In the genomic region with DNA sequence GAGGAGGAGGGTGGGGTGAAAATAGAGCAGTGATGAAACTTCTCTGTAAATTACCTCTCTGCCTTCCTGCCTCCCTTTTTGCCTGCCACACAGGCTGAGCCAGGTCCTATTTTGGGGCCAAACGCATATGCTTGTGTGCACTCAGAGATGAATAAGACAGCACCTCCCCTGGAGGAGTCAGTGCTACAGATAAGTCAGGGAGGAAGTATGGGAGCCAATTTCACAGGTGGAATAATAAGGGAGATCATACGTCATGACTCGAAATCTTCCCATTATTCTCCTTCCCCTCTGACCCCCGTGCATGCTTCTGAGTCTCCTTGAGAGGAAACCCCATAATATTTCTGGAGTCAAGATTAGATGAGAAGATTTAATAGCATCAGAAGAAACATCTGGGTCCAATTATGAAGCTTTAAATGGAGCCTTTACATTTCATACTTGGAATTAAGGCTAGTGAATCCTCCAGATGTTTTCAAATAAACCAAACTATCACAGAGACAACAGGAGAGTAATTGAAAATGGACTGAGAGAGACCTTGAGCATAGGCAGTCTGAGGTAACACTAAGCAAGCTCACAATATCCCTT, we compare ENCODE assay signal across 19 cellular contexts. TPM values are rescaled to one million over a fixed set of nuclear protein-coding genes. Genes with fewer than 3 reads are reported as not detected.
DNase-seq lines count a peak whose midpoint lies in the region; ATAC-seq and TF ChIP-seq lines count a peak whose summit lies in the region.
"Had no signal": no experiment of that assay in that cellular context is flagged by ENCODE, and none has a peak within 500 bp of the region (broad histone marks: within the 10 kb centered on the region; RNA-seq: fewer than 3 reads in every experiment).

No MANE protein-coding gene starts in this region.

- H3K4me3 ChIP-seq in A673 (ENCODE audit: low read depth, low read length, poor library complexity, severe bottlenecking): no peak overlapping the region
- no peak overlapping the region for H3K4me3 ChIP-seq in HFF-Myc (replicated peaks; ENCODE audit: low read depth, low read length)
- no peak overlapping the region for H3K4me3 ChIP-seq in fibroblast of mammary gland (ENCODE audit: control insufficient read depth, low read depth, low read length)
- H3K4me3 ChIP-seq: BLaER1 treated with 17β-estradiol and CSF1 and Interleukin-3, amounts not matched to agents 10 nM and 100 nM had no signal

- H3K27ac ChIP-seq in A673 (ENCODE audit: low read depth, low read length, poor library complexity, severe bottlenecking): peak overlapping the region; percentile 48
- H3K27ac ChIP-seq: BLaER1 treated with 17β-estradiol and CSF1 and Interleukin-3, amounts not matched to agents 10 nM and 100 nM had no signal

- POLR2A ChIA-PET in A673 (lab: Charles Lee; ENCODE audit: low non-redundant PET): no interaction called here
- POLR2A ChIA-PET in T-cell (lab: Charles Lee): no interaction called here

- DNase-seq in A673 (ENCODE audit: low spot score): peak; percentile 52
- peak; percentile 85 for DNase-seq in HFF-Myc (ENCODE audit: extremely low read depth, low read depth)
- peak; percentile 34 for DNase-seq in fibroblast of mammary gland (ENCODE audit: low read depth)
- no peak for DNase-seq in cardiac septum (ENCODE audit: low spot score)
- no peak for DNase-seq in Right ventricle myocardium superior
- DNase-seq in T-cell: no peak
- DNase-seq: 8988T; Calu3; CD8-positive, alpha-beta T cell; NCI-H1048; NCI-H1436 treated with DMSO at 0.1 percent for 48 hours; NCI-H2029 treated with DMSO at 0.1 percent for 48 hours; NCI-H2171; NCI-H446 treated with DMSO at 0.1 percent for 48 hours; NCI-H69; SHP77 had no signal

- peaks cover 4% of the 10 kb centered on the region for H3K36me3 Mint-ChIP-seq in T-cell
- H3K36me3 Mint-ChIP-seq: CD8-positive, alpha-beta T cell had no signal

- BruUV-seq in A673 (replicated peaks; lab: Mats Ljungman, UMichigan): no TSS peak

- peaks cover 13% of the 10 kb centered on the region for H3K4me1 ChIP-seq in A673 (ENCODE audit: insufficient read depth, low read length, poor library complexity, severe bottlenecking)

- ATAC-seq in SK-N-SH treated with all-trans-retinoic acid at 6 μM for 48 hours (0 out of 3 replicates have a peak, but pooled peaks have one; percentile 28), HG02763 (IDR thresholded peaks at IDR 0.05; ENCODE audit: unreplicated experiment) (no peak), Right ventricle myocardium superior (ENCODE audit: poor library complexity) (no peak), T-cell (replicated peaks in 1 of 4) (no peak)
- ATAC-seq: CD8-positive, alpha-beta T cell had no signal

- H3K4me3 Mint-ChIP-seq in T-cell: no peak overlapping the region
- H3K4me3 Mint-ChIP-seq: CD8-positive, alpha-beta T cell had no signal

- H3K27me3 ChIP-seq in A673 (replicated peaks; ENCODE audit: insufficient read depth, low read depth, low read length, poor library complexity): no peaks in the 10 kb centered on the region
- H3K27me3 ChIP-seq: BLaER1 treated with 17β-estradiol and CSF1 and Interleukin-3, amounts not matched to agents 10 nM and 100 nM had no signal

- no peak for TF ChIP-seq CTCF in A673 (conservative IDR thresholded peaks at IDR 0.05; ENCODE audit: low read depth, low read length)
- TF ChIP-seq CTCF in HFF-Myc (IDR thresholded peaks at IDR 0.05; ENCODE audit: low read depth, low read length, missing control alignments): no peak
- no peak for TF ChIP-seq CTCF in fibroblast of mammary gland (conservative IDR thresholded peaks at IDR 0.05; ENCODE audit: control insufficient read depth, insufficient read depth, low read depth, low read length)

- H3K36me3 ChIP-seq in A673 (ENCODE audit: insufficient read depth, low read length, poor library complexity, severe bottlenecking): no peaks in the 10 kb centered on the region

- no peaks in the 10 kb centered on the region for H3K9me3 ChIP-seq in A673 (ENCODE audit: low read depth, low read length, poor library complexity, severe bottlenecking)

- CTCF ChIA-PET in A673 (lab: Charles Lee) (no interaction called here), T-cell (lab: Charles Lee) (no interaction called here)

- H3K27me3 Mint-ChIP-seq in T-cell: peaks cover 0 to 6% of the 10 kb centered on the region in 2 donors

- peaks cover 21 to 26% (median 21%) of the 10 kb centered on the region in 3 donors for H3K4me1 Mint-ChIP-seq in T-cell

- peaks cover 0 to 4% (median 0%) of the 10 kb centered on the region in 3 donors for H3K9me3 Mint-ChIP-seq in T-cell

- H3K27ac Mint-ChIP-seq in T-cell: no peak overlapping the region
- H3K27ac Mint-ChIP-seq: CD8-positive, alpha-beta T cell had no signal

- intact Hi-C loops in A673 (cut with micrococcal nuclease; ENCODE audit: unreplicated experiment) (no loop called here), cardiac septum (cut with DNase I) (no loop called here), Right ventricle myocardium superior (cut with DNase I) (no loop called here)

TF ChIP-seq in SK-N-SH treated with all-trans-retinoic acid at 6 μM for 48 hours, 23 proteins besides CTCF, POLR2A, EP300 and RAD21:
- TF ChIP-seq RARB (CRISPR knock-in tag; IDR thresholded peaks at IDR 0.05) (no peak), SNAI2 (CRISPR knock-in tag; IDR thresholded peaks at IDR 0.05) (no peak), ESRRG (CRISPR knock-in tag; IDR thresholded peaks at IDR 0.05) (no peak), TOX (CRISPR knock-in tag; IDR thresholded peaks at IDR 0.05; ENCODE audit: borderline replicate concordance) (no peak), CSDC2 (CRISPR knock-in tag; IDR thresholded peaks at IDR 0.05) (no peak), ARNTL (CRISPR knock-in tag; IDR thresholded peaks at IDR 0.05; ENCODE audit: borderline replicate concordance, low read depth) (no peak), ZNF70 (CRISPR knock-in tag; IDR thresholded peaks at IDR 0.05) (no peak), PPARA (CRISPR knock-in tag; IDR thresholded peaks at IDR 0.05; ENCODE audit: borderline replicate concordance) (no peak), OSR1 (CRISPR knock-in tag; IDR thresholded peaks at IDR 0.05) (no peak), ISL1 (CRISPR knock-in tag; IDR thresholded peaks at IDR 0.05) (no peak)
- TF ChIP-seq, protein P1, sequence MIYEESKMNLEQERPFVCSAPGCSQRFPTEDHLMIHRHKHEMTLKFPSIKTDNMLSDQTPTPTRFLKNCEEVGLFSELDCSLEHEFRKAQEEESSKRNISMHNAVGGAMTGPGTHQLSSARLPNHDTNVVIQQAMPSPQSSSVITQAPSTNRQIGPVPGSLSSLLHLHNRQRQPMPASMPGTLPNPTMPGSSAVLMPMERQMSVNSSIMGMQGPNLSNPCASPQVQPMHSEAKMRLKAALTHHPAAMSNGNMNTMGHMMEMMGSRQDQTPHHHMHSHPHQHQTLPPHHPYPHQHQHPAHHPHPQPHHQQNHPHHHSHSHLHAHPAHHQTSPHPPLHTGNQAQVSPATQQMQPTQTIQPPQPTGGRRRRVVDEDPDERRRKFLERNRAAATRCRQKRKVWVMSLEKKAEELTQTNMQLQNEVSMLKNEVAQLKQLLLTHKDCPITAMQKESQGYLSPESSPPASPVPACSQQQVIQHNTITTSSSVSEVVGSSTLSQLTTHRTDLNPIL (CRISPR knock-in tag; IDR thresholded peaks at IDR 0.05; ENCODE audit: low read depth): no peak
- TF ChIP-seq, protein P2, sequence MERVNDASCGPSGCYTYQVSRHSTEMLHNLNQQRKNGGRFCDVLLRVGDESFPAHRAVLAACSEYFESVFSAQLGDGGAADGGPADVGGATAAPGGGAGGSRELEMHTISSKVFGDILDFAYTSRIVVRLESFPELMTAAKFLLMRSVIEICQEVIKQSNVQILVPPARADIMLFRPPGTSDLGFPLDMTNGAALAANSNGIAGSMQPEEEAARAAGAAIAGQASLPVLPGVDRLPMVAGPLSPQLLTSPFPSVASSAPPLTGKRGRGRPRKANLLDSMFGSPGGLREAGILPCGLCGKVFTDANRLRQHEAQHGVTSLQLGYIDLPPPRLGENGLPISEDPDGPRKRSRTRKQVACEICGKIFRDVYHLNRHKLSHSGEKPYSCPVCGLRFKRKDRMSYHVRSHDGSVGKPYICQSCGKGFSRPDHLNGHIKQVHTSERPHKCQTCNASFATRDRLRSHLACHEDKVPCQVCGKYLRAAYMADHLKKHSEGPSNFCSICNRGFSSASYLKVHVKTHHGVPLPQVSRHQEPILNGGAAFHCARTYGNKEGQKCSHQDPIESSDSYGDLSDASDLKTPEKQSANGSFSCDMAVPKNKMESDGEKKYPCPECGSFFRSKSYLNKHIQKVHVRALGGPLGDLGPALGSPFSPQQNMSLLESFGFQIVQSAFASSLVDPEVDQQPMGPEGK (CRISPR knock-in tag; IDR thresholded peaks at IDR 0.05; ENCODE audit: borderline replicate concordance): no peak
- TF ChIP-seq, protein P3, sequence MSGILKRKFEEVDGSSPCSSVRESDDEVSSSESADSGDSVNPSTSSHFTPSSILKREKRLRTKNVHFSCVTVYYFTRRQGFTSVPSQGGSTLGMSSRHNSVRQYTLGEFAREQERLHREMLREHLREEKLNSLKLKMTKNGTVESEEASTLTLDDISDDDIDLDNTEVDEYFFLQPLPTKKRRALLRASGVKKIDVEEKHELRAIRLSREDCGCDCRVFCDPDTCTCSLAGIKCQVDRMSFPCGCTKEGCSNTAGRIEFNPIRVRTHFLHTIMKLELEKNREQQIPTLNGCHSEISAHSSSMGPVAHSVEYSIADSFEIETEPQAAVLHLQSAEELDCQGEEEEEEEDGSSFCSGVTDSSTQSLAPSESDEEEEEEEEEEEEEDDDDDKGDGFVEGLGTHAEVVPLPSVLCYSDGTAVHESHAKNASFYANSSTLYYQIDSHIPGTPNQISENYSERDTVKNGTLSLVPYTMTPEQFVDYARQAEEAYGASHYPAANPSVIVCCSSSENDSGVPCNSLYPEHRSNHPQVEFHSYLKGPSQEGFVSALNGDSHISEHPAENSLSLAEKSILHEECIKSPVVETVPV (CRISPR knock-in tag; IDR thresholded peaks at IDR 0.05): no peak

RNA-seq across cellular contexts. Expression of a gene that starts 15.1 kb away (rescaled TPM):
- total RNA-seq in A673 (2021) (26.0 and 27.9 TPM in 2 replicates), cardiac septum (11.3 TPM), Right ventricle myocardium superior (6.3 TPM), T-cell (10 to 100 TPM; 29.1 to 44.2 (median 33.5) TPM)

Comparison
In these comparisons a context has a peak if more than half of its experiments do, and no peak if none do; other contexts are left out.
1. DNase-seq: peak in A673 (single experiment), HFF-Myc (single experiment) and fibroblast of mammary gland (single experiment); none in cardiac septum (single experiment), Right ventricle myocardium superior (single experiment) and T-cell (0 of 34).